Comparison of ENCODE assay signal across 15 cellular contexts in the genomic region with DNA sequence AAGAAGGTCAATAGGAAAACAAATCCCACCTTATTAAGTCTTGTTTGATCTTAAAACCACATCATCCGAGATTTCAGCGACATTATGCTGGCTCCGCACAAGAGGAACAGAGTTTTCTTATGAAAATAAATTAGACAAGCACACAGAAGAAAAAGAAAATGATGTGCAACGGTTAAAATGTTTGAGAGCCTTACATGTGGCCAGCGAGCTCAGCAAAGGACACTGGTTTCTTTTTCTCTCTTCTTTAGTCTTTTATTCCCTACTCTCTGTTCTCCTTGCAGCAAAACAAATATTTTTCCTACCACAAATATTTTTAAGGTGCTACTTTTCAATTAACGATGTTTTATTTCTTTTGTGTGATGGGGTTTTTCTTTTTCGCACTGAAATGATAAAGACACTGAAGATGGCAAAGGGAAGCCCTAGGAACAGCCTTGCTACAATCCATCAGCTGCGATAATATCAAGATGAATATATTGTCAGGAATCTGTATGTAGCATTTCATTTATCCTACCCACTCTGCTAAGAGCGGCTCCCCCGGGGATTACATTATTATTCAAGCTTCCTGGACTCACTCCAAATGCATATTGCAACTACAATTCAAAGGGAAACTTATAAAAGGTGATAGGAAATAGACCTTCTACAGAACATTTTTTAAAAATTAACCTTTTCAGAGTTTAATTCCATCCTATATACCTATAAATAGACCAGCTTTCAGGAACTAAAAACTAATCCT.
DNase-seq lines count a peak whose midpoint lies in the region; TF ChIP-seq lines count a peak whose summit lies in the region.
"Had no signal": no experiment of that assay in that cellular context is flagged by ENCODE, and none has a peak within 500 bp of the region (broad histone marks: within the 10 kb centered on the region; RNA-seq: fewer than 3 reads in every experiment).

No MANE protein-coding gene starts in this region.

- in situ Hi-C loops in G401 (cut with HindIII; ENCODE audit: low sequenced_read_pairs): no loop called here

- H3K9me3 Mint-ChIP-seq in nephron progenitor cell: no peaks in the 10 kb centered on the region
- H3K9me3 Mint-ChIP-seq: activated naive CD4-positive, alpha-beta T cell treated with anti-CD3 and anti-CD28 coated beads, Interleukin-2, amount 50 U/mL, for 72 hours; naive thymus-derived CD4-positive, alpha-beta T cell; stimulated activated memory B cell treated with anti-CD40 and anti-IgM and Interleukin-4, amounts not matched to agents 10 μg/mL and 1 μg/mL and 100 μg/mL, for 72 hours had no signal

- peak overlapping the region; percentile 68 for H3K27ac Mint-ChIP-seq in nephron progenitor cell
- H3K27ac Mint-ChIP-seq: naive thymus-derived CD4-positive, alpha-beta T cell; stimulated activated memory B cell treated with anti-CD40 and anti-IgM and Interleukin-4, amounts not matched to agents 10 μg/mL and 1 μg/mL and 100 μg/mL, for 72 hours had no signal

- H3K4me3 Mint-ChIP-seq in nephron progenitor cell: peak overlapping the region; percentile 39
- H3K4me3 Mint-ChIP-seq: naive thymus-derived CD4-positive, alpha-beta T cell; stimulated activated memory B cell treated with anti-CD40 and anti-IgM and Interleukin-4, amounts not matched to agents 10 μg/mL and 1 μg/mL and 100 μg/mL, for 72 hours had no signal

- peaks cover 45% of the 10 kb centered on the region for H3K4me1 Mint-ChIP-seq in nephron progenitor cell
- H3K4me1 Mint-ChIP-seq: stimulated activated memory B cell treated with anti-CD40 and anti-IgM and Interleukin-4, amounts not matched to agents 10 μg/mL and 1 μg/mL and 100 μg/mL, for 72 hours had no signal

- no peak for TF ChIP-seq CTCF in nephron progenitor cell (IDR thresholded peaks at IDR 0.05)

- peak; percentile 17 to 30 for DNase-seq in NCI-H2081 (lab: John Stamatoyannopoulos, UW)
- no peak for DNase-seq in NCI-H2081 treated with DMSO at 0.1 percent for 48 hours (lab: John Stamatoyannopoulos, UW)
- DNase-seq in NCI-H1436 treated with DMSO at 0.1 percent for 48 hours (lab: John Stamatoyannopoulos, UW): peak; percentile 51
- peak; percentile 17 for DNase-seq in NCI-H526 treated with DMSO at 0.1 percent for 48 hours (lab: John Stamatoyannopoulos, UW)
- DNase-seq in nephron progenitor cell: no peak
- no peak for DNase-seq in G401 (ENCODE audit: low spot score)
- no peak for DNase-seq in stimulated activated naive CD4-positive, alpha-beta T cell (lab: John Stamatoyannopoulos, UW)
- DNase-seq in activated effector memory CD4-positive, alpha-beta T cell treated with Interleukin-2 at 50 U/mL for 16 hours: no peak
- DNase-seq: effector memory CD4-positive, alpha-beta T cell; mesenchymal stem cell; MG63; naive thymus-derived CD4-positive, alpha-beta T cell; sigmoid colon had no signal

- H3K27me3 Mint-ChIP-seq in nephron progenitor cell (ENCODE audit: low read depth, poor library complexity): no peaks in the 10 kb centered on the region

- no peaks in the 10 kb centered on the region for H3K36me3 Mint-ChIP-seq in nephron progenitor cell (ENCODE audit: low read depth)
- H3K36me3 Mint-ChIP-seq: activated naive CD4-positive, alpha-beta T cell treated with anti-CD3 and anti-CD28 coated beads, Interleukin-2, amount 50 U/mL, for 72 hours; naive thymus-derived CD4-positive, alpha-beta T cell; stimulated activated memory B cell treated with anti-CD40 and anti-IgM and Interleukin-4, amounts not matched to agents 10 μg/mL and 1 μg/mL and 100 μg/mL, for 72 hours had no signal

Comparison
In these comparisons a context has a peak if more than half of its experiments do, and no peak if none do; other contexts are left out.
1. DNase-seq: peak in NCI-H2081 (2 of 2), NCI-H1436 treated with DMSO at 0.1 percent for 48 hours (single experiment) and NCI-H526 treated with DMSO at 0.1 percent for 48 hours (single experiment); none in NCI-H2081 treated with DMSO at 0.1 percent for 48 hours (single experiment), nephron progenitor cell (single experiment), G401 (single experiment), stimulated activated naive CD4-positive, alpha-beta T cell (0 of 6) and activated effector memory CD4-positive, alpha-beta T cell treated with Interleukin-2 at 50 U/mL for 16 hours (single experiment).